In genomic region chr1:42958488-42959317, GRCh38 we compare ENCODE assay signal across 8 cellular contexts. TPM values are rescaled to one million over a fixed set of nuclear protein-coding genes. Genes with fewer than 3 reads are reported as not detected.
DNase-seq lines count a peak whose midpoint lies in the region; ATAC-seq, FAIRE-seq and TF ChIP-seq lines count a peak whose summit lies in the region.

TSS of gene SLC2A1 (minus strand) at chr1:42958868. CDS start at chr1:42958651, 217 bp downstream.

- H3K27me3 ChIP-seq in AG04450 (ENCODE audit: control insufficient read depth, insufficient read depth, low read length), result no peaks in the 10 kb centered on the region
- no peaks in the 10 kb centered on the region for H3K27me3 ChIP-seq in keratinocyte (ENCODE audit: control insufficient read depth, extremely low read depth, insufficient read depth, low read length)

- DNase-seq in AG04450 (ENCODE audit: low read depth, low spot score) (peak; percentile 86), NCI-H2227 treated with DMSO at 0.1 percent for 48 hours (lab: John Stamatoyannopoulos, UW) (peak; percentile 86), keratinocyte (ENCODE audit: low read depth, low spot score) (peak; percentile 88)
- DNase-seq in activated CD4-positive, CD25-positive, alpha-beta regulatory T cell (lab: John Stamatoyannopoulos, UW), result peak; percentile 89 to 93 (median 92)
- DNase-seq in central memory CD8-positive, alpha-beta T cell (ENCODE audit: low spot score in 2 of 2), result peak; percentile 75 to 92
- peak; percentile 89 to 96 (median 93) for DNase-seq in stimulated activated CD4-positive, alpha-beta T cell treated with anti-CD3 and anti-CD28 coated beads, Interleukin-12 subunit alpha, Interleukin-12 subunit beta, amount 100 ng/mL, for 48 hours (ENCODE audit: low read depth in 2 of 3, low spot score in 1 of 3)

- H3K27ac Mint-ChIP-seq in central memory CD8-positive, alpha-beta T cell (ENCODE audit: low read depth), result peak within 1 kb of the TSS; percentile 98

- in situ Hi-C loops in GM18951 (cut with MboI; ENCODE audit: low sequenced_read_pairs, unreplicated experiment), result no loop called here

- H3K4me3 ChIP-seq in AG04450 (ENCODE audit: low read depth, low read length) (peak within 1 kb of the TSS; percentile 83), keratinocyte (ENCODE audit: control insufficient read depth in 2 of 3, extremely low read depth in 1 of 3, insufficient read depth in 2 of 3, low read depth in 1 of 3, low read length in 3 of 3) (peak within 1 kb of the TSS; percentile 78 to 88 (median 85))

- peak within 1 kb of the TSS; percentile 87 for H3K9ac ChIP-seq in keratinocyte (ENCODE audit: control insufficient read depth, extremely low read depth, insufficient read depth, low read length)

- TF ChIP-seq CTCF in AG04450 (IDR thresholded peaks at IDR 0.05; ENCODE audit: low read depth, low read length), result no peak
- TF ChIP-seq CTCF in keratinocyte (optimal IDR thresholded peaks at IDR 0.05 in 1 of 3, IDR thresholded peaks at IDR 0.05 in 1 of 3, conservative IDR thresholded peaks at IDR 0.05 in 1 of 3; ENCODE audit: extremely low read depth in 1 of 3, insufficient read depth in 2 of 3, low read length in 3 of 3), result no peak

- H3K4me1 Mint-ChIP-seq in central memory CD8-positive, alpha-beta T cell, result peaks cover 49% of the 10 kb centered on the region

- POLR2A ChIA-PET in AG04450 (lab: Yijun Ruan, JAX), result interaction anchor here (0.6 to 1.2 kb wide), 7 partner anchors 8 to 1014 kb away, joined by 3 to 10 read pairs (median 4); no protein-coding TSS in a partner anchor

- H2AFZ ChIP-seq in keratinocyte (ENCODE audit: control insufficient read depth, low read length), result peak within 1 kb of the TSS; percentile 51

- no peaks in the 10 kb centered on the region for H3K27me3 Mint-ChIP-seq in central memory CD8-positive, alpha-beta T cell

- peak within 1 kb of the TSS; percentile 91 for H3K4me3 Mint-ChIP-seq in central memory CD8-positive, alpha-beta T cell

- peaks cover 30% of the 10 kb centered on the region for H3K36me3 Mint-ChIP-seq in central memory CD8-positive, alpha-beta T cell (ENCODE audit: insufficient read depth)

- CTCF ChIA-PET in AG04450 (lab: Charles Lee), result interaction anchor here (1.2 kb wide), 1 partner anchor 45 kb away, joined by 3 read pairs; no protein-coding TSS in a partner anchor

- no peaks in the 10 kb centered on the region for H3K9me3 Mint-ChIP-seq in central memory CD8-positive, alpha-beta T cell

- H3K27ac ChIP-seq in AG04450 (ENCODE audit: low read depth, low read length) (peak within 1 kb of the TSS; percentile 68), keratinocyte (ENCODE audit: control insufficient read depth, insufficient read depth, low read length) (peak within 1 kb of the TSS; percentile 79)

- H3K9me3 ChIP-seq in AG04450 (ENCODE audit: control insufficient read depth, insufficient read depth, low read length) (peaks cover 4% of the 10 kb centered on the region; the same call in 1 of the 2 replicates), keratinocyte (ENCODE audit: control insufficient read depth, low read depth, low read length) (no peaks in the 10 kb centered on the region)

- FAIRE-seq in keratinocyte (lab: Jason Lieb, UNC), result peak; percentile 17

- no peaks in the 10 kb centered on the region for H3K9me1 ChIP-seq in keratinocyte (ENCODE audit: control insufficient read depth, extremely low read depth, insufficient read depth, low read length)

- H4K20me1 ChIP-seq in keratinocyte (ENCODE audit: control insufficient read depth, extremely low read depth, insufficient read depth, low read length), result peaks cover 21% of the 10 kb centered on the region

- H3K79me2 ChIP-seq in keratinocyte (ENCODE audit: control insufficient read depth, insufficient read depth, low read length), result peaks cover 53% of the 10 kb centered on the region

- dilution Hi-C loops in keratinocyte (cut with MboI; ENCODE audit: extremely low pct_ligation_motif_present, low sequenced_read_pairs), result no loop called here

- TF ChIP-seq POLR2A in GM18951 (IDR thresholded peaks at IDR 0.05; ENCODE audit: extremely low read depth, insufficient read depth, insufficient read length), result peak; percentile 97

- H3K4me1 ChIP-seq in keratinocyte (ENCODE audit: control insufficient read depth, extremely low read depth, insufficient read depth, low read length), result peaks cover 51% of the 10 kb centered on the region

- ATAC-seq in HG03175 (IDR thresholded peaks at IDR 0.05; ENCODE audit: unreplicated experiment), result peak; percentile 86
- peak; percentile 86 for ATAC-seq in central memory CD8-positive, alpha-beta T cell (replicated peaks; ENCODE audit: extremely low read depth, poor library complexity, severe bottlenecking)

- peak within 1 kb of the TSS; percentile 93 for H3K4me2 ChIP-seq in keratinocyte (ENCODE audit: control insufficient read depth, extremely low read depth, insufficient read depth, low read depth, low read length)

- H3K36me3 ChIP-seq in keratinocyte (ENCODE audit: control insufficient read depth in 2 of 2, extremely low read depth in 1 of 2, insufficient read depth in 2 of 2, low read length in 2 of 2), result peaks cover 12 to 19% of the 10 kb centered on the region in 2 experiments

RNA-seq across cellular contexts. Expression of gene SLC2A1, which starts in this region (rescaled TPM):
- polyA plus RNA-seq in AG04450 (2011; rRNA removed) (114 and 140 TPM in 2 replicates), keratinocyte (580 to 1,115 TPM (median 689 TPM) in 3 replicates)
- 125 and 154 TPM in 2 replicates for polyA minus RNA-seq in AG04450 (2011; rRNA and poly(A)+ RNA removed)
- 202 TPM for polyA plus RNA-seq in keratinocyte (2011; ENCODE audit: low read depth)
- polyA plus RNA-seq in keratinocyte (2011; cell fraction: cytosol; rRNA removed), result 275 and 321 TPM in 2 replicates
- 1,814 and 2,318 TPM in 2 replicates for polyA plus RNA-seq in keratinocyte (2011; cell fraction: nucleus; rRNA removed)
- polyA plus RNA-seq in keratinocyte (2012; ENCODE audit: low replicate concordance), result 844 and 1,046 TPM in 2 replicates
- 817 to 1,377 TPM (median 1,072 TPM) in 3 replicates for polyA minus RNA-seq in keratinocyte
- polyA minus RNA-seq in keratinocyte (2011; cell fraction: cytosol; rRNA and poly(A)+ RNA removed), result 724 TPM
- 1,644 and 2,001 TPM in 2 replicates for polyA minus RNA-seq in keratinocyte (2011; cell fraction: nucleus; rRNA and poly(A)+ RNA removed)

Comparison
In these comparisons a context has a peak if more than half of its experiments do, and no peak if none do; other contexts are left out.
1. Peak in every context shown above with its lines: DNase-seq, ATAC-seq, H3K4me3 ChIP-seq and H3K27ac ChIP-seq.